Comparison of ENCODE assay signal across 9 cellular contexts in the genomic region with DNA sequence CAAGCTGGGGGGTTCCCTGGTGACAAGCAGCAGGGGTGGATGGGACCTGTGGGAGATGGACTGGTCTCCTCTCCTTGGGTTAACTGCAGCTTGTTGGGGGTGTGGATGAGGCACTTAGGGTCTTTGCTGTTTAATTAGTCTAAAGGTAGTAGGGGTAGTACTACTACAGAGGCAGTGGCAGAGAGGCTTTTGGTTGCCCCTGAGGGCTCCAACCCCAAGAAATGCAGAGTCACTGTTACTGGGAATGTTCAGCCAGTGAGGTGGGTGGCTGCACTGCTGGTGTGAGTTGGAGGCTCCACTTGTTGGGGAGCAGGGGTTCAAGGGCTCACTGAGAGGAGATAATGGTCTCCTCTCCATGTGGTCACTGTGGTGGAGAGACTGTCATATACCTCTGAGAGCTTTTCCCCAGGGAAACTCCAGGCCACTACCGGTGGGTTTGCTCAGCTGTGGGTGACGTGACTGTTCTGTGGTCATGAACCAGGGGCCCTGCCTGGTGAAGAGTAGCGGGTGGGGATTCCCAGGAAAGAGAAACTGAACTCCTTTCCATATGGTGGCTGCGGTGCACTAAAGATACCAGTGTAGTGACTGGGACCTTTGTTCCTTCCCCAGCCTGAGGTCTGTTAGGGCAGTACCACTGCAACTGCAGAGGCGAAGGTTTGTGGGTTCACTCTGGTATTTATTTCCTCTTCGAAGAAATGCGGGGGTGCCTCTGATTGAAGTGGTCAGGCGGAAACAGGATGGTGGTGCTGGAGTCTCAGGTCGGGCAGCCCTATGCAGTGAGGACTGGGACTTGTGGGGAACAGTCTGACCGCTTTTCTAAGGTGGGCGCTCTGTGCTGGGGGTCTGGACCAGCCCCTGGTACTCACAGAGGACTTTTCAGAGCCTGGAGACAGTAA.
DNase-seq lines count a peak whose midpoint lies in the region; ATAC-seq lines count a peak whose summit lies in the region.
"Had no signal": no experiment of that assay in that cellular context is flagged by ENCODE, and none has a peak within 500 bp of the region (broad histone marks: within the 10 kb centered on the region; RNA-seq: fewer than 3 reads in every experiment).

No MANE protein-coding gene starts in this region.

- H3K36me3 ChIP-seq in KOPT-K1 (ENCODE audit: insufficient read depth, low read length): peaks cover 6% of the 10 kb centered on the region; the same call in 1 of the 2 replicates
- H3K36me3 ChIP-seq: thoracic aorta had no signal

- H3K9me3 Mint-ChIP-seq in activated T-cell treated with anti-CD3 and anti-CD28 coated beads, Interleukin-2, amount 50 U/mL, for 4 hours: peaks cover 14% of the 10 kb centered on the region

- peak; percentile 88 for ATAC-seq in GM21529 (IDR thresholded peaks at IDR 0.05; ENCODE audit: unreplicated experiment)
- ATAC-seq in activated T-cell treated with anti-CD3 and anti-CD28 coated beads, Interleukin-2, amount 50 U/mL, for 4 hours: peak; percentile 90 to 92

- H3K27me3 Mint-ChIP-seq in activated T-cell treated with anti-CD3 and anti-CD28 coated beads, Interleukin-2, amount 50 U/mL, for 4 hours (ENCODE audit: low read depth): no peaks in the 10 kb centered on the region

- peak overlapping the region; percentile 96 for H3K27ac ChIP-seq in KOPT-K1 (ENCODE audit: low read depth, low read length, poor library complexity, severe bottlenecking)
- H3K27ac ChIP-seq: thoracic aorta had no signal

- peak; percentile 71 for DNase-seq in CMK (ENCODE audit: low read depth)
- peak; percentile 57 for DNase-seq in activated T-cell treated with anti-CD3 and anti-CD28 coated beads, Interleukin-2, amount 50 U/mL, for 4 hours
- DNase-seq in stimulated activated CD4-positive, alpha-beta T cell treated with anti-CD3 and anti-CD28 coated beads, Interleukin-15, amount 100 ng/mL, for 48 hours (ENCODE audit: low read depth in 2 of 2): peak; percentile 78 to 86
- no peak for DNase-seq in medulla oblongata (ENCODE audit: extremely low spot score)
- DNase-seq in NCI-H187 (lab: John Stamatoyannopoulos, UW): no peak
- no peak for DNase-seq in amniotic stem cell (lab: John Stamatoyannopoulos, UW)

- H3K9me3 ChIP-seq in KOPT-K1 (ENCODE audit: insufficient read depth, low read length, poor library complexity, severe bottlenecking): peaks cover 28% of the 10 kb centered on the region
- H3K9me3 ChIP-seq: thoracic aorta had no signal

- H3K4me3 Mint-ChIP-seq in activated T-cell treated with anti-CD3 and anti-CD28 coated beads, Interleukin-2, amount 50 U/mL, for 4 hours: peak overlapping the region; percentile 52

- peaks cover 74% of the 10 kb centered on the region for H3K4me1 Mint-ChIP-seq in activated T-cell treated with anti-CD3 and anti-CD28 coated beads, Interleukin-2, amount 50 U/mL, for 4 hours (ENCODE audit: low read depth)

- peaks cover 2% of the 10 kb centered on the region for H3K36me3 Mint-ChIP-seq in activated T-cell treated with anti-CD3 and anti-CD28 coated beads, Interleukin-2, amount 50 U/mL, for 4 hours (ENCODE audit: insufficient read depth)

Comparison
In these comparisons a context has a peak if more than half of its experiments do, and no peak if none do; other contexts are left out.
1. DNase-seq: peak in CMK (single experiment), activated T-cell treated with anti-CD3 and anti-CD28 coated beads, Interleukin-2, amount 50 U/mL, for 4 hours (single experiment) and stimulated activated CD4-positive, alpha-beta T cell treated with anti-CD3 and anti-CD28 coated beads, Interleukin-15, amount 100 ng/mL, for 48 hours (2 of 2); none in medulla oblongata (single experiment), NCI-H187 (0 of 2) and amniotic stem cell (single experiment).